ENCODE assay signal across 8 cellular contexts in the genomic region with DNA sequence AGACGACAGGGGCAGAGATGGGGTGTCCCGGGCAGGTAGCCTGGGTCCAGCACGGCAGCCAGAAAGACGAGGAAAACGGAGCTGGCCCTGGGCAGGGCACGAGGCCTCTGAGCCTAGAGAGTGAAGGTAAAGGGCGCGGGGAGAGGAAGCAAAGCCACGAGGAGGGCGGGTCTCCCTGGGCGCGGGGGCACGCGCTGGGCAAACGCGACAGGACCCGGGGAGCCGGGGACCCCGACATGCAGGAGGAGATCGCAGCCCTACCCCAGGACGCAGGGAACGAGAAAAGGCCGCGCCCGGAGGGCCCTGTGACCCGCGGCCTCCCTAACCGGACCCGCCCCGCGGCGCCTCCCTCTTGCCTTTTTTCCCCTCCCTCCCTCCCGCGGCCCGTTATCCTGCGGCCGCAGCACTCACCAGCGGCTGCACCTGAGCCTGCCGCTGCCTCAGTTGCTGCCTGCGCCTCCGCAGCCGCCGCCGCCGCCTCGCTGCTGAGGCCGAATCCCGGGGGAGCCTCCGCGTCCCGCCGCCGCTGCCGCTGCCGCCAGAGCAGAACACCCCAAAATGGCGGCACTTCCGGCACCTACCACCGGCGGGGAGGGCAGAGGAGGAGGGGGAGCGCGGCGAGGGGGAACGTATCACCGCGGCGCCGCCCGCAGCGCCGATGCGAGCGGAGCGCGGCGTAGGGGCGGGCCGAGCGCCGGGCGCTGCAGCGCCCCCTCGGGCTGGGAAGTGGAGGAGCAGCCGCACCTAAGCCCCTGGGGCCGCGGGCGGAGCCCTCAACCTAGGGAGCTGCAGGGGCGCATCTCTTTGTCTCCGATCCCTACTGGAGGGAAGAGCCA. TPM values are rescaled to one million over a fixed set of nuclear protein-coding genes. Genes with fewer than 3 reads are reported as not detected.
DNase-seq lines count a peak whose midpoint lies in the region; ATAC-seq and TF ChIP-seq lines count a peak whose summit lies in the region.

A gene (minus strand): TSS at position 552 of the 836 bp plus-strand sequence. CDS start 53,609 bp downstream, outside the sequence.

- H3K27ac Mint-ChIP-seq in activated naive CD8-positive, alpha-beta T cell treated with anti-CD3 and anti-CD28 coated beads, Interleukin-2, amount 10 ng/mL, durations not matched to agents 7 days and 5 days = peak within 1 kb of the TSS; percentile 92

- H3K4me2 ChIP-seq in SU-DHL-6 (ENCODE audit: low read depth, low read length, poor library complexity, severe bottlenecking) (peak within 1 kb of the TSS; percentile 93), parathyroid adenoma (ENCODE audit: low read length) (peak within 1 kb of the TSS; percentile 60)

- TF ChIP-seq CTCF in GM12874 (IDR thresholded peaks at IDR 0.05; ENCODE audit: insufficient read depth, low read depth, low read length) (peak; percentile 94), SU-DHL-6 (IDR thresholded peaks at IDR 0.05; ENCODE audit: insufficient read depth, low read length, poor library complexity, severe bottlenecking) (peak; percentile 83), parathyroid adenoma (IDR thresholded peaks at IDR 0.05) (peak; percentile 78), tibial artery (IDR thresholded peaks at IDR 0.05) (peak; percentile 91 to 93)

- H3K4me3 Mint-ChIP-seq in activated naive CD8-positive, alpha-beta T cell treated with anti-CD3 and anti-CD28 coated beads, Interleukin-2, amount 10 ng/mL, durations not matched to agents 7 days and 5 days = peak within 1 kb of the TSS; percentile 90

- peaks cover 11% of the 10 kb centered on the region for H3K36me3 Mint-ChIP-seq in activated naive CD8-positive, alpha-beta T cell treated with anti-CD3 and anti-CD28 coated beads, Interleukin-2, amount 10 ng/mL, durations not matched to agents 7 days and 5 days

- no peaks in the 10 kb centered on the region for H3K36me3 ChIP-seq in SU-DHL-6 (ENCODE audit: low read length)
- H3K36me3 ChIP-seq in parathyroid adenoma (ENCODE audit: control insufficient read depth, insufficient read depth, low read length) = no peaks in the 10 kb centered on the region
- H3K36me3 ChIP-seq in tibial artery = no peaks in the 10 kb centered on the region

- H3K27ac ChIP-seq in SU-DHL-6 (ENCODE audit: low read depth, low read length) (peak within 1 kb of the TSS; percentile 70), parathyroid adenoma (peak within 1 kb of the TSS; percentile 75), tibial artery (peak within 1 kb of the TSS; percentile 94 to 96)

- peaks cover 51% of the 10 kb centered on the region for H3K79me2 ChIP-seq in SU-DHL-6 (ENCODE audit: insufficient read depth, low read length)
- H3K79me2 ChIP-seq in parathyroid adenoma = peaks cover 26% of the 10 kb centered on the region

- ATAC-seq in HG02759 (IDR thresholded peaks at IDR 0.05; ENCODE audit: unreplicated experiment) (peak; percentile 94), Right ventricle myocardium inferior (peak; percentile 99)
- ATAC-seq in activated naive CD8-positive, alpha-beta T cell treated with anti-CD3 and anti-CD28 coated beads, Interleukin-2, amount 10 ng/mL, durations not matched to agents 7 days and 5 days (ENCODE audit: low read depth) = peak; percentile 95

- H3K27me3 ChIP-seq in SU-DHL-6 (ENCODE audit: low read length) (no peaks in the 10 kb centered on the region), parathyroid adenoma (ENCODE audit: control insufficient read depth, insufficient read depth, low read length) (no peaks in the 10 kb centered on the region), tibial artery (no peaks in the 10 kb centered on the region)

- DNase-seq in NCI-H128 (lab: John Stamatoyannopoulos, UW; ENCODE audit: unreplicated experiment) (peak; percentile 86), Right ventricle myocardium inferior (ENCODE audit: missing footprints) (peak; percentile 96), tibial artery (peak; percentile 88 to 95)
- DNase-seq in activated naive CD8-positive, alpha-beta T cell treated with anti-CD3 and anti-CD28 coated beads, Interleukin-2, amount 10 ng/mL, durations not matched to agents 7 days and 5 days = peak; percentile 95

- H3K4me1 ChIP-seq in parathyroid adenoma (peaks cover 3% of the 10 kb centered on the region), tibial artery (peaks cover 0 to 45% (median 28%) of the 10 kb centered on the region in 4 donors)

- peak within 1 kb of the TSS; percentile 93 for H3K9ac ChIP-seq in SU-DHL-6 (ENCODE audit: low read length)
- H3K9ac ChIP-seq in parathyroid adenoma = peak within 1 kb of the TSS; percentile 89

- peaks cover 10% of the 10 kb centered on the region for H4K20me1 ChIP-seq in SU-DHL-6 (ENCODE audit: low read depth, low read length)

- no peaks in the 10 kb centered on the region for H3K27me3 Mint-ChIP-seq in activated naive CD8-positive, alpha-beta T cell treated with anti-CD3 and anti-CD28 coated beads, Interleukin-2, amount 10 ng/mL, durations not matched to agents 7 days and 5 days

- intact Hi-C loops in Right ventricle myocardium inferior (cut with DNase I) = loop anchor here (2.0 to 10.0 kb wide), 4 partner anchors 35 to 178 kb away; a partner anchor contains a TSS
- intact Hi-C loops in tibial artery (cut with DNase I; ENCODE audit: low total_unique reads) = loop anchor here (10.0 kb wide), 1 partner anchor 58 kb away; no protein-coding TSS in a partner anchor

- H3K9me3 ChIP-seq in SU-DHL-6 (ENCODE audit: insufficient read depth, low read length) (no peaks in the 10 kb centered on the region), parathyroid adenoma (ENCODE audit: control insufficient read depth, low read length) (no peaks in the 10 kb centered on the region), tibial artery (no peaks in the 10 kb centered on the region)

- H3K4me1 Mint-ChIP-seq in activated naive CD8-positive, alpha-beta T cell treated with anti-CD3 and anti-CD28 coated beads, Interleukin-2, amount 10 ng/mL, durations not matched to agents 7 days and 5 days = peaks cover 30% of the 10 kb centered on the region

- H2AFZ ChIP-seq in SU-DHL-6 (ENCODE audit: low read depth, low read length, severe bottlenecking) (peak within 1 kb of the TSS; percentile 91), parathyroid adenoma (peak within 1 kb of the TSS; percentile 76)

- H3K4me3 ChIP-seq in SU-DHL-6 (ENCODE audit: insufficient read depth, low read length, poor library complexity, severe bottlenecking) = peak within 1 kb of the TSS; percentile 77
- H3K4me3 ChIP-seq in parathyroid adenoma (ENCODE audit: low read depth, low read length) = peak within 1 kb of the TSS; percentile 68
- peak within 1 kb of the TSS; percentile 97 to 98 for H3K4me3 ChIP-seq in tibial artery

- H3K9me3 Mint-ChIP-seq in activated naive CD8-positive, alpha-beta T cell treated with anti-CD3 and anti-CD28 coated beads, Interleukin-2, amount 10 ng/mL, durations not matched to agents 7 days and 5 days = no peaks in the 10 kb centered on the region

- POLR2A ChIA-PET in activated naive CD8-positive, alpha-beta T cell treated with anti-CD3 and anti-CD28 coated beads, Interleukin-2, amount 10 ng/mL, durations not matched to agents 7 days and 5 days (lab: Charles Lee) = interaction anchor here (0.6 to 3.5 kb wide), 11 partner anchors 9 to 126 kb away, joined by 3 to 36 read pairs (median 4); a partner anchor contains a TSS

- H3K9me2 ChIP-seq in SU-DHL-6 (replicated peaks; ENCODE audit: insufficient read depth, low read length) = no peaks in the 10 kb centered on the region

- H3F3A ChIP-seq in SU-DHL-6 (ENCODE audit: insufficient read depth) = 0 out of 2 replicates have a peak, but pooled peaks cover 8% of the 10 kb centered on the region

RNA-seq across cellular contexts. Expression of the gene that starts here (rescaled TPM):
- 100 to 1,000 TPM; 102 to 113 TPM for total RNA-seq in activated naive CD8-positive, alpha-beta T cell treated with anti-CD3 and anti-CD28 coated beads, Interleukin-2, amount 10 ng/mL, durations not matched to agents 7 days and 5 days
- 96.2 TPM for total RNA-seq in Right ventricle myocardium inferior

Comparison
In these comparisons a context has a peak if more than half of its experiments do, and no peak if none do; other contexts are left out.
1. Peak in every context shown above with its lines: DNase-seq, ATAC-seq, H3K4me3 ChIP-seq and H3K27ac ChIP-seq.